Comparison of ENCODE assay signal across 10 cellular contexts in the genomic region with DNA sequence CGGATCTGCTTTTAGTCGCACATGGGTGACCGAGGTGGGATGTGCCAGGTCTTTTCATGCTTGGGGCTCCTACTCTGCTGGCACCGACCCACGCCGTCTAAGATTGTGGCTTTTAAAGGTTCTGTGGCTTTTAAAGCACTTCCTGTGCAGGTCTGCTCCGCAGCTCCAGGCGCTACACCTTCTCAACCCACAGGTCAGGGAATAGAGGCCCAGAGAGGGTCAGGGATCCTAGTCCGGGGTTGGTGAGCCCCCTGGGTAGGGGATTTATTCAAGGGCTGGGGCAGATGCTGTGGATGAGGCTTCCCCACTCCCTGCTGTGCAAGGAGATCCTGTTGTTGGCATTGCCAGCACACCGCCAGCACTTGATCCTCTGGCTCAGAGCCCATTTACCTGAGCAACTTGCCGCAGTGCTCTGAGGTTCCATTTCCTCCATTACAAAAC.
A peak's percentile ranks its signal among the peaks of the same experiment; 100 is the strongest.
DNase-seq lines count a peak whose midpoint lies in the region; ATAC-seq lines count a peak whose summit lies in the region.
"Had no signal": no experiment of that assay in that cellular context is flagged by ENCODE, and none has a peak within 500 bp of the region (broad histone marks: within the 10 kb centered on the region; RNA-seq: fewer than 3 reads in every experiment).

No MANE protein-coding gene starts in this region.

- no peak for ATAC-seq in GM18519 (IDR thresholded peaks at IDR 0.05; ENCODE audit: low FRiP score, unreplicated experiment)

- DNase-seq in DMS 273 (lab: John Stamatoyannopoulos, UW; ENCODE audit: unreplicated experiment) = peak; percentile 46
- no peak for DNase-seq in DMS 273 treated with DMSO at 0.1 percent for 48 hours (lab: John Stamatoyannopoulos, UW)
- peak; percentile 7 for DNase-seq in T-helper 22 cell (ENCODE audit: low read depth)
- peak; percentile 12 for DNase-seq in cerebellum (ENCODE audit: low spot score)
- DNase-seq in stimulated activated CD8-positive, alpha-beta memory T cell treated with anti-CD3 and anti-CD28 coated beads, Interleukin-4, amount 100 ng/mL, for 24 hours (ENCODE audit: low read depth) = peak; percentile 8
- no peak for DNase-seq in OCI-M1 (lab: John Stamatoyannopoulos, UW)
- DNase-seq in dedifferentiated amniotic fluid mesenchymal stem cell (ENCODE audit: extremely low spot score) = no peak
- DNase-seq: cortex of kidney, transverse colon had no signal

Comparison
In these comparisons a context has a peak if more than half of its experiments do, and no peak if none do; other contexts are left out.
1. DNase-seq: peak in DMS 273 (single experiment), T-helper 22 cell (single experiment), cerebellum (single experiment) and stimulated activated CD8-positive, alpha-beta memory T cell treated with anti-CD3 and anti-CD28 coated beads, Interleukin-4, amount 100 ng/mL, for 24 hours (single experiment); none in DMS 273 treated with DMSO at 0.1 percent for 48 hours (single experiment), OCI-M1 (single experiment) and dedifferentiated amniotic fluid mesenchymal stem cell (single experiment).